In the genomic region with DNA sequence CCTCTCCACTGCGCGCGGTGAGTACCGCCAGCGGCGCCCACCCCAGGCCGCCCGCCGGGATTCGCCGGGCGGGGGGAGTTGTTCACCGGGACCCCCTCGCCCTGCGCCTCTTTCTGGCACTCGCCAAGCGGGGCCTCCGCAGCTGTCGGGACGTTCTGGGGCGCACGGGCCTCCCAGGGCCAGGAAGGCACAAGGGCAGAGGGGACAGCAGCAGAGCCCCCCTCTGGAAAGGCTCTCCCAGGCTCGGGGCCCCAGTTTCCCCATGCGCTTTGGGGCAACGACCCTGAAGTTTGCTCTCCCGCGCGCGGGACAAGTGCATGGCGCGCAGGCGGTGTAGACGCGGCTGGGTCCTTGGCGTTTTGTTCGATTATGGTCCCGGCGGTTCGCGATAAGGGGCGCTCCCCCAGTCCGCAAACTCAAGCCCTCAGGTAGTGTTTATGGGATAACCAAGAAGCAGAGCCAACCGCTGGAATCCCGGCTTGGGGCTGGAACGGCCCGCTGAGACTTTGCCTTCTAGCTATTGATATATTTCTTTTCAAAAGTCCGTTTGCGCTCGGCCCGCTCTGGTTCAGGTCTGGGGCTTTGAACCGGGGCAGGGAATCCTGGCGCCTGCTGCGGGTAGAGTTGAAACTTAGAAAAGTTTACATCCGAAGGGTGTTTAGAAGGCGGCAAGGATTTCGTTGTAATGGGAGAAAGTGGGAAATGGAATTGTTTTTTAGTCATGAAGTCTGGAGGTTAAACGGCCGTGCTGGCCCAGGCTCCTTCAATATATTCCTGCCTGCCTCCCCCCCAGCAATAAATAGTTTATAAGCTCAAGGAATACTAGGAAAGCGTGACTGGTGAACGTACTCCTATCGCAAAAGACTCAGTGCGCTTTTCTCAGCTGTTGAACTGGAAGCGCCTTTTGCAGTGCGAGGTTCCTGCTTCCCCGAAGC, we compare ENCODE assay signal across 8 cellular contexts. TPM values are rescaled to one million over a fixed set of nuclear protein-coding genes. Genes with fewer than 3 reads are reported as not detected.
DNase-seq lines count a peak whose midpoint lies in the region; ATAC-seq and TF ChIP-seq lines count a peak whose summit lies in the region.

No MANE protein-coding gene starts in this region.

- H3K27ac Mint-ChIP-seq in GM23338, result no peak overlapping the region

- peaks cover 29% of the 10 kb centered on the region for H3K27me3 Mint-ChIP-seq in GM23338 (ENCODE audit: insufficient read depth, low read depth, poor library complexity)

- peak overlapping the region; percentile 98 for H3K4me2 ChIP-seq in GM23338

- H3K79me2 ChIP-seq in GM23338 (replicated peaks; ENCODE audit: insufficient read depth), result no peaks in the 10 kb centered on the region

- peaks cover 17% of the 10 kb centered on the region for H3K4me1 ChIP-seq in GM23338 (ENCODE audit: insufficient read depth)
- peaks cover 16% of the 10 kb centered on the region; the same call in 1 of the 2 replicates for H3K4me1 ChIP-seq in SJCRH30
- peaks cover 0 to 18% (median 8%) of the 10 kb centered on the region in 4 donors for H3K4me1 ChIP-seq in sigmoid colon

- H3K27ac ChIP-seq in GM23338 (ENCODE audit: low read depth), result no peak overlapping the region
- H3K27ac ChIP-seq in SJCRH30, result peak overlapping the region; percentile 81
- H3K27ac ChIP-seq in sigmoid colon, result peak overlapping the region in 3 of 4 donors; percentile 5 to 31 (median 15)

- no peaks in the 10 kb centered on the region for H3K36me3 ChIP-seq in GM23338 (ENCODE audit: insufficient read depth)
- H3K36me3 ChIP-seq in SJCRH30, result no peaks in the 10 kb centered on the region
- no peaks in the 10 kb centered on the region for H3K36me3 ChIP-seq in sigmoid colon

- intact Hi-C loops in left ventricle myocardium superior (cut with micrococcal nuclease) (no loop called here), sigmoid colon (cut with DNase I) (no loop called here)

- ATAC-seq in GM23338 (peak; percentile 56), left ventricle myocardium superior (peak; percentile 35)

- TF ChIP-seq CTCF in GM23338 (conservative IDR thresholded peaks at IDR 0.05; ENCODE audit: low read depth in 2 of 2) (no peak), sigmoid colon (IDR thresholded peaks at IDR 0.05) (no peak), GM13977 (IDR thresholded peaks at IDR 0.05; ENCODE audit: extremely low read depth, insufficient read depth, missing control alignments) (no peak)

- H3K36me3 Mint-ChIP-seq in GM23338 (ENCODE audit: low read depth), result no peaks in the 10 kb centered on the region

- peaks cover 28% of the 10 kb centered on the region for H3K4me1 Mint-ChIP-seq in GM23338

- no peaks in the 10 kb centered on the region; the same call in 1 of the 2 replicates for H3F3A ChIP-seq in GM23338 (replicated peaks; ENCODE audit: low read depth)

- peak overlapping the region; percentile 83 for H3K4me3 ChIP-seq in GM23338
- peak overlapping the region; percentile 91 for H3K4me3 ChIP-seq in SJCRH30
- peak overlapping the region; percentile 28 to 54 (median 48) for H3K4me3 ChIP-seq in sigmoid colon

- H3K9me3 ChIP-seq in SJCRH30 (replicated peaks) (peaks cover 7% of the 10 kb centered on the region), sigmoid colon (peaks cover 0 to 5% (median 3%) of the 10 kb centered on the region in 4 donors)

- in situ Hi-C loops in GM13977 (cut with MboI; ENCODE audit: low pct_unique_long_range_greater_than_20kb, low sequenced_read_pairs, unreplicated experiment), result no loop called here

- no peaks in the 10 kb centered on the region for H3K9me2 ChIP-seq in GM23338 (ENCODE audit: insufficient read depth)

- peak overlapping the region; percentile 80 for H3K4me3 Mint-ChIP-seq in GM23338

- peak overlapping the region; percentile 98 for H2AFZ ChIP-seq in GM23338

- no peak for TF ChIP-seq EP300 in sigmoid colon (IDR thresholded peaks at IDR 0.05)

- no peaks in the 10 kb centered on the region for H3K9me3 Mint-ChIP-seq in GM23338

- no peaks in the 10 kb centered on the region for H4K20me1 ChIP-seq in GM23338 (replicated peaks; ENCODE audit: insufficient read depth)

- no peak for TF ChIP-seq POLR2A in sigmoid colon (IDR thresholded peaks at IDR 0.05)

- 1 to 2% methylated on average over 65 of the region's 65 CpGs for WGBS in sigmoid colon, 2 donors

- DNase-seq in GM23338 (ENCODE audit: low spot score) (peak; percentile 67), SJCRH30 (peak; percentile 73 to 85), left ventricle myocardium superior (no peak), sigmoid colon (no peak), CD1c-positive myeloid dendritic cell (ENCODE audit: extremely low spot score) (no peak), GM13977 (ENCODE audit: low spot score) (no peak), UCSD-AML1 (lab: John Stamatoyannopoulos, UW; ENCODE audit: unreplicated experiment) (no peak), NCI-H226 (no peak)

- peaks cover 39% of the 10 kb centered on the region for H3K27me3 ChIP-seq in GM23338 (ENCODE audit: insufficient read depth)
- H3K27me3 ChIP-seq in SJCRH30, result no peaks in the 10 kb centered on the region
- peaks cover 7 to 58% (median 18%) of the 10 kb centered on the region in 3 donors for H3K27me3 ChIP-seq in sigmoid colon

TF ChIP-seq in GM23338, 12 proteins besides CTCF, POLR2A, EP300 and RAD21 (continues in another document):
- TF ChIP-seq EZH2phosphoT487 (IDR thresholded peaks at IDR 0.05; ENCODE audit: unreplicated experiment), result no peak
- TF ChIP-seq, protein P1, sequence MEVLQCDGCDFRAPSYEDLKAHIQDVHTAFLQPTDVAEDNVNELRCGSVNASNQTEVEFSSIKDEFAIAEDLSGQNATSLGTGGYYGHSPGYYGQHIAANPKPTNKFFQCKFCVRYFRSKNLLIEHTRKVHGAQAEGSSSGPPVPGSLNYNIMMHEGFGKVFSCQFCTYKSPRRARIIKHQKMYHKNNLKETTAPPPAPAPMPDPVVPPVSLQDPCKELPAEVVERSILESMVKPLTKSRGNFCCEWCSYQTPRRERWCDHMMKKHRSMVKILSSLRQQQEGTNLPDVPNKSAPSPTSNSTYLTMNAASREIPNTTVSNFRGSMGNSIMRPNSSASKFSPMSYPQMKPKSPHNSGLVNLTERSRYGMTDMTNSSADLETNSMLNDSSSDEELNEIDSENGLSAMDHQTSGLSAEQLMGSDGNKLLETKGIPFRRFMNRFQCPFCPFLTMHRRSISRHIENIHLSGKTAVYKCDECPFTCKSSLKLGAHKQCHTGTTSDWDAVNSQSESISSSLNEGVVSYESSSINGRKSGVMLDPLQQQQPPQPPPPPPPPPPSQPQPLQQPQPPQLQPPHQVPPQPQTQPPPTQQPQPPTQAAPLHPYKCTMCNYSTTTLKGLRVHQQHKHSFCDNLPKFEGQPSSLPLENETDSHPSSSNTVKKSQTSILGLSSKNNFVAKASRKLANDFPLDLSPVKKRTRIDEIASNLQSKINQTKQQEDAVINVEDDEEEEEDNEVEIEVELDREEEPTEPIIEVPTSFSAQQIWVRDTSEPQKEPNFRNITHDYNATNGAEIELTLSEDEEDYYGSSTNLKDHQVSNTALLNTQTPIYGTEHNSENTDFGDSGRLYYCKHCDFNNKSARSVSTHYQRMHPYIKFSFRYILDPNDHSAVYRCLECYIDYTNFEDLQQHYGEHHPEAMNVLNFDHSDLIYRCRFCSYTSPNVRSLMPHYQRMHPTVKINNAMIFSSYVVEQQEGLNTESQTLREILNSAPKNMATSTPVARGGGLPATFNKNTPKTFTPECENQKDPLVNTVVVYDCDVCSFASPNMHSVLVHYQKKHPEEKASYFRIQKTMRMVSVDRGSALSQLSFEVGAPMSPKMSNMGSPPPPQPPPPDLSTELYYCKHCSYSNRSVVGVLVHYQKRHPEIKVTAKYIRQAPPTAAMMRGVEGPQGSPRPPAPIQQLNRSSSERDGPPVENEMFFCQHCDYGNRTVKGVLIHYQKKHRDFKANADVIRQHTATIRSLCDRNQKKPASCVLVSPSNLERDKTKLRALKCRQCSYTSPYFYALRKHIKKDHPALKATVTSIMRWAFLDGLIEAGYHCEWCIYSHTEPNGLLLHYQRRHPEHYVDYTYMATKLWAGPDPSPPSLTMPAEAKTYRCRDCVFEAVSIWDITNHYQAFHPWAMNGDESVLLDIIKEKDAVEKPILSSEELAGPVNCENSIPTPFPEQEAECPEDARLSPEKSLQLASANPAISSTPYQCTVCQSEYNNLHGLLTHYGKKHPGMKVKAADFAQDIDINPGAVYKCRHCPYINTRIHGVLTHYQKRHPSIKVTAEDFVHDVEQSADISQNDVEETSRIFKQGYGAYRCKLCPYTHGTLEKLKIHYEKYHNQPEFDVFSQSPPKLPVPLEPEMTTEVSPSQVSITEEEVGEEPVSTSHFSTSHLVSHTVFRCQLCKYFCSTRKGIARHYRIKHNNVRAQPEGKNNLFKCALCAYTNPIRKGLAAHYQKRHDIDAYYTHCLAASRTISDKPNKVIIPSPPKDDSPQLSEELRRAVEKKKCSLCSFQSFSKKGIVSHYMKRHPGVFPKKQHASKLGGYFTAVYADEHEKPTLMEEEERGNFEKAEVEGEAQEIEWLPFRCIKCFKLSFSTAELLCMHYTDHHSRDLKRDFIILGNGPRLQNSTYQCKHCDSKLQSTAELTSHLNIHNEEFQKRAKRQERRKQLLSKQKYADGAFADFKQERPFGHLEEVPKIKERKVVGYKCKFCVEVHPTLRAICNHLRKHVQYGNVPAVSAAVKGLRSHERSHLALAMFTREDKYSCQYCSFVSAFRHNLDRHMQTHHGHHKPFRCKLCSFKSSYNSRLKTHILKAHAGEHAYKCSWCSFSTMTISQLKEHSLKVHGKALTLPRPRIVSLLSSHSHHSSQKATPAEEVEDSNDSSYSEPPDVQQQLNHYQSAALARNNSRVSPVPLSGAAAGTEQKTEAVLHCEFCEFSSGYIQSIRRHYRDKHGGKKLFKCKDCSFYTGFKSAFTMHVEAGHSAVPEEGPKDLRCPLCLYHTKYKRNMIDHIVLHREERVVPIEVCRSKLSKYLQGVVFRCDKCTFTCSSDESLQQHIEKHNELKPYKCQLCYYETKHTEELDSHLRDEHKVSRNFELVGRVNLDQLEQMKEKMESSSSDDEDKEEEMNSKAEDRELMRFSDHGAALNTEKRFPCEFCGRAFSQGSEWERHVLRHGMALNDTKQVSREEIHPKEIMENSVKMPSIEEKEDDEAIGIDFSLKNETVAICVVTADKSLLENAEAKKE (CRISPR knock-in tag; IDR thresholded peaks at IDR 0.05), result no peak
- peak; percentile 80 for TF ChIP-seq EZH2 (IDR thresholded peaks at IDR 0.05; ENCODE audit: low read depth, unreplicated experiment)

RNA-seq across cellular contexts. Expression of a gene that starts 0.6 kb away (rescaled TPM):
- total RNA-seq in GM23338 (2014; rRNA removed; shearing (Covaris generic)), result 0.16 and 0.56 TPM in 2 replicates
- polyA plus RNA-seq in GM23338 (2016; fragmentation: Nextera tagmentation; extraction: Ambion mirVana) (0.50 and 0.94 TPM in 2 replicates), sigmoid colon (10 to 100 TPM in 1 of 3 donors, 1 to 10 TPM in 2; 5.4 to 11.8 (median 6.1) TPM)
- total RNA-seq in SJCRH30 (2014; rRNA removed; shearing (Covaris generic)), result 56.4 and 63.2 TPM in 2 replicates
- total RNA-seq in left ventricle myocardium superior (1.4 TPM), sigmoid colon (1 to 10 TPM; 1.2 to 3.3 (median 2.6) TPM)

Comparison
In these comparisons a context has a peak if more than half of its experiments do, and no peak if none do; other contexts are left out.
1. DNase-seq: peak in GM23338 (single experiment) and SJCRH30 (2 of 2); none in left ventricle myocardium superior (single experiment), sigmoid colon (single experiment), CD1c-positive myeloid dendritic cell (single experiment), GM13977 (single experiment), UCSD-AML1 (single experiment) and NCI-H226 (single experiment).
2. RNA of a gene that starts 0.6 kb away (total RNA-seq): 56.4 to 63.2 TPM in SJCRH30; 1.2 to 3.3 TPM in sigmoid colon, 1.4 TPM in left ventricle myocardium superior (single experiment) and 0.16 to 0.56 TPM in GM23338; every median in the first group is over 10 times any median in the second.
3. Peak in every context shown above with its lines, with median percentiles within 50 percentile points of each other: H3K4me3 ChIP-seq.